13 cellular contexts compared by ENCODE assay signal in genomic region chr11:72704028-72704782, GRCh38. TPM values are rescaled to one million over a fixed set of nuclear protein-coding genes. Genes with fewer than 3 reads are reported as not detected.
DNase-seq lines count a peak whose midpoint lies in the region; ATAC-seq and TF ChIP-seq lines count a peak whose summit lies in the region.
"Had no signal": no experiment of that assay in that cellular context is flagged by ENCODE, and none has a peak within 500 bp of the region (broad histone marks: within the 10 kb centered on the region; RNA-seq: fewer than 3 reads in every experiment).

No MANE protein-coding gene starts in this region.

- no peak for ATAC-seq in CD4-positive, alpha-beta T cell (ENCODE audit: poor library complexity)
- no peak for ATAC-seq in omental fat pad (ENCODE audit: low FRiP score)

- H3K4me3 ChIP-seq in NT2/D1 (ENCODE audit: insufficient read length, low read depth) = no peak overlapping the region
- no peak overlapping the region for H3K4me3 ChIP-seq in fibroblast of lung (replicated peaks in 1 of 4; ENCODE audit: control extremely low read depth in 1 of 4, insufficient read depth in 1 of 4, low read depth in 3 of 4, low read length in 4 of 4)
- H3K4me3 ChIP-seq in osteoblast (ENCODE audit: insufficient read depth, low read length) = no peak overlapping the region
- H3K4me3 ChIP-seq: left lung had no signal

- no peak overlapping the region for H2AFZ ChIP-seq in fibroblast of lung (ENCODE audit: low read length)
- H2AFZ ChIP-seq in osteoblast (ENCODE audit: low read length) = no peak overlapping the region

- H3K4me1 Mint-ChIP-seq in CD4-positive, alpha-beta T cell (ENCODE audit: low read depth) = no peaks in the 10 kb centered on the region
- H3K4me1 Mint-ChIP-seq in immature natural killer cell = peaks cover 9 to 14% of the 10 kb centered on the region in 2 donors

- peaks cover 42% of the 10 kb centered on the region for H3K4me1 ChIP-seq in NT2/D1 (ENCODE audit: insufficient read depth, insufficient read length)
- peaks cover 18% of the 10 kb centered on the region for H3K4me1 ChIP-seq in fibroblast of lung (ENCODE audit: control insufficient read depth, extremely low read depth, insufficient read depth, low read length)
- H3K4me1 ChIP-seq in osteoblast (ENCODE audit: insufficient read depth, low read length) = peaks cover 14% of the 10 kb centered on the region

- no peaks in the 10 kb centered on the region for H3K27me3 ChIP-seq in CD4-positive, alpha-beta T cell (ENCODE audit: control insufficient read depth, insufficient read depth, low read length)
- H3K27me3 ChIP-seq in NT2/D1 (ENCODE audit: insufficient read depth, insufficient read length) = no peaks in the 10 kb centered on the region
- H3K27me3 ChIP-seq in fibroblast of lung (ENCODE audit: control insufficient read depth, insufficient read depth, low read length) = no peaks in the 10 kb centered on the region
- H3K27me3 ChIP-seq in osteoblast (ENCODE audit: insufficient read depth, low read length) = no peaks in the 10 kb centered on the region
- H3K27me3 ChIP-seq: left lung had no signal

- no peaks in the 10 kb centered on the region for H3K79me2 ChIP-seq in fibroblast of lung (ENCODE audit: control insufficient read depth, insufficient read depth, low read length)
- no peaks in the 10 kb centered on the region for H3K79me2 ChIP-seq in osteoblast (ENCODE audit: insufficient read depth, low read length)

- peaks cover 87% of the 10 kb centered on the region for H3K36me3 Mint-ChIP-seq in CD4-positive, alpha-beta T cell (ENCODE audit: low read depth)
- peaks cover 5 to 45% (median 16%) of the 10 kb centered on the region in 3 donors for H3K36me3 Mint-ChIP-seq in immature natural killer cell

- intact Hi-C loops in CD4-positive, alpha-beta T cell (cut with DNase I, micrococcal nuclease) = no loop called here

- peaks cover 14% of the 10 kb centered on the region for H3K36me3 ChIP-seq in NT2/D1 (ENCODE audit: insufficient read depth, insufficient read length, low read length)
- peaks cover 14% of the 10 kb centered on the region for H3K36me3 ChIP-seq in fibroblast of lung (ENCODE audit: control insufficient read depth, insufficient read depth, low read length)
- H3K36me3 ChIP-seq in osteoblast (ENCODE audit: insufficient read depth, low read length) = peaks cover 30% of the 10 kb centered on the region

- CTCF ChIA-PET in CD4-positive, alpha-beta T cell (lab: Charles Lee) = no interaction called here

- H3K27ac ChIP-seq in CD4-positive, alpha-beta T cell (ENCODE audit: low read depth, low read length) = peak overlapping the region; percentile 16
- H3K27ac ChIP-seq in fibroblast of lung (ENCODE audit: insufficient read depth, low read length) (no peak overlapping the region), osteoblast (ENCODE audit: low read depth, low read length) (no peak overlapping the region)
- H3K27ac ChIP-seq: left lung had no signal

- no peak for TF ChIP-seq CTCF in CD4-positive, alpha-beta T cell (IDR thresholded peaks at IDR 0.05)
- TF ChIP-seq CTCF in fibroblast of lung (conservative IDR thresholded peaks at IDR 0.05 in 1 of 2, IDR thresholded peaks at IDR 0.05 in 1 of 2; ENCODE audit: low read depth in 1 of 2, low read length in 2 of 2) (peak in 1 of 2 donors; percentile 22), osteoblast (IDR thresholded peaks at IDR 0.05; ENCODE audit: extremely low read depth, low read depth, low read length) (peak; percentile 13), omental fat pad (IDR thresholded peaks at IDR 0.05) (no peak)

- H4K20me1 ChIP-seq in fibroblast of lung (ENCODE audit: control insufficient read depth, extremely low read depth, insufficient read depth, low read length) (no peaks in the 10 kb centered on the region), osteoblast (ENCODE audit: insufficient read depth, low read length) (peaks cover 45% of the 10 kb centered on the region)

- H3K27me3 Mint-ChIP-seq in CD4-positive, alpha-beta T cell = no peaks in the 10 kb centered on the region
- H3K27me3 Mint-ChIP-seq in immature natural killer cell (ENCODE audit: low read depth in 3 of 3) = peaks cover 2 to 17% (median 9%) of the 10 kb centered on the region in 3 donors
- H3K27me3 Mint-ChIP-seq: IgD-negative memory B cell, progenitor cell of endocrine pancreas had no signal

- H3K4me2 ChIP-seq in fibroblast of lung (ENCODE audit: extremely low read depth, insufficient read depth, low read length) = peak overlapping the region; percentile 32
- no peak overlapping the region for H3K4me2 ChIP-seq in osteoblast (ENCODE audit: insufficient read depth, low read length)

- H3K9me3 ChIP-seq in CD4-positive, alpha-beta T cell (ENCODE audit: control insufficient read depth, low read length) = no peaks in the 10 kb centered on the region
- H3K9me3 ChIP-seq in NT2/D1 (ENCODE audit: insufficient read depth, low read length) = no peaks in the 10 kb centered on the region
- H3K9me3 ChIP-seq in fibroblast of lung (ENCODE audit: control insufficient read depth, insufficient read depth, low read depth, low read length) = no peaks in the 10 kb centered on the region
- no peaks in the 10 kb centered on the region for H3K9me3 ChIP-seq in osteoblast (ENCODE audit: low read depth, low read length)
- H3K9me3 ChIP-seq: left lung had no signal

- H3K9ac ChIP-seq in NT2/D1 (ENCODE audit: insufficient read length, low read depth) (peak overlapping the region; percentile 50), fibroblast of lung (ENCODE audit: insufficient read depth, low read length) (no peak overlapping the region)

- H3K9me3 Mint-ChIP-seq in CD4-positive, alpha-beta T cell = no peaks in the 10 kb centered on the region
- no peaks in the 10 kb centered on the region for H3K9me3 Mint-ChIP-seq in immature natural killer cell
- H3K9me3 Mint-ChIP-seq: IgD-negative memory B cell had no signal

- no peak overlapping the region for H3K4me3 Mint-ChIP-seq in CD4-positive, alpha-beta T cell
- no peak overlapping the region for H3K4me3 Mint-ChIP-seq in immature natural killer cell

- H3K27ac Mint-ChIP-seq in CD4-positive, alpha-beta T cell = no peak overlapping the region
- H3K27ac Mint-ChIP-seq in immature natural killer cell = peak overlapping the region in 1 of 6 donors; percentile 30
- H3K27ac Mint-ChIP-seq: IgD-negative memory B cell, progenitor cell of endocrine pancreas had no signal

- DNase-seq in CD4-positive, alpha-beta T cell = no peak
- DNase-seq in NT2/D1 (ENCODE audit: low read depth, low spot score) (no peak), fibroblast of lung (ENCODE audit: low read depth in 2 of 2) (no peak), osteoblast (ENCODE audit: insufficient read length, low spot score, missing footprints) (no peak), immature natural killer cell (no peak), omental fat pad (ENCODE audit: low spot score) (no peak), NCI-H69 (lab: John Stamatoyannopoulos, UW) (no peak)
- no peak for DNase-seq in stimulated activated CD4-positive, alpha-beta T cell treated with anti-CD3 and anti-CD28 coated beads, Interleukin-4, amount 100 ng/mL, for 1 hour
- DNase-seq: activated CD8-positive, alpha-beta memory T cell treated with anti-CD3 and anti-CD28 coated beads, Interleukin-2, amount 50 U/mL, for 48 hours; left lung; NCI-H2029 treated with DMSO at 0.1 percent for 48 hours had no signal

- POLR2A ChIA-PET in CD4-positive, alpha-beta T cell (lab: Charles Lee) = no interaction called here

RNA-seq across cellular contexts. Expression of gene PDE2A, which starts 30.0 kb away (rescaled TPM):
- 1 to 10 TPM; 4.0 to 4.5 TPM for total RNA-seq in CD4-positive, alpha-beta T cell
- total RNA-seq in fibroblast of lung (0.50 and 0.77 TPM in 2 replicates), osteoblast (0.36 and 0.59 TPM in 2 replicates), omental fat pad (100 to 1,000 TPM in 1 of 4 donors, 10 to 100 TPM in 3; 54.0 to 339 (median 84.6) TPM)
- polyA plus RNA-seq in fibroblast of lung (0.08 and 2.6 TPM in 2 replicates), immature natural killer cell (not detected)
- polyA plus RNA-seq in fibroblast of lung (2012) = 0.16 and 3.0 TPM in 2 replicates
- polyA minus RNA-seq in fibroblast of lung (ENCODE audit: low replicate concordance) = 28.7 TPM in 1 of 2 replicates, not detected in the other
- polyA plus RNA-seq: IgD-negative memory B cell had no signal

RNA-seq across cellular contexts. Expression of gene ARAP1, which starts 48.0 kb away (rescaled TPM):
- total RNA-seq in CD4-positive, alpha-beta T cell = 10 to 100 TPM; 65.7 to 69.8 TPM
- total RNA-seq in fibroblast of lung = 97.3 and 113 TPM in 2 replicates
- 32.8 and 41.8 TPM in 2 replicates for polyA plus RNA-seq in fibroblast of lung
- 42.6 and 45.5 TPM in 2 replicates for polyA plus RNA-seq in fibroblast of lung (2012)
- polyA minus RNA-seq in fibroblast of lung (ENCODE audit: low replicate concordance) = 96.3 and 130 TPM in 2 replicates
- total RNA-seq in osteoblast = 91.6 and 95.2 TPM in 2 replicates
- 10 to 100 TPM in 2 of 3 donors, 1 to 10 TPM in 1; 4.7 to 34.6 (median 16.4) TPM for polyA plus RNA-seq in immature natural killer cell
- 100 to 1,000 TPM; 112 to 204 (median 123) TPM for total RNA-seq in omental fat pad

Comparison
In these comparisons a context has a peak if more than half of its experiments do, and no peak if none do; other contexts are left out.
1. RNA of gene PDE2A, which starts 30.0 kb away (total RNA-seq): 54.0 to 339 TPM in omental fat pad; 4.0 to 4.5 TPM in CD4-positive, alpha-beta T cell, 0.50 to 0.77 TPM in fibroblast of lung and 0.36 to 0.59 TPM in osteoblast; every median in the first group is over 10 times any median in the second.